19 cellular contexts compared by ENCODE assay signal in the genomic region with DNA sequence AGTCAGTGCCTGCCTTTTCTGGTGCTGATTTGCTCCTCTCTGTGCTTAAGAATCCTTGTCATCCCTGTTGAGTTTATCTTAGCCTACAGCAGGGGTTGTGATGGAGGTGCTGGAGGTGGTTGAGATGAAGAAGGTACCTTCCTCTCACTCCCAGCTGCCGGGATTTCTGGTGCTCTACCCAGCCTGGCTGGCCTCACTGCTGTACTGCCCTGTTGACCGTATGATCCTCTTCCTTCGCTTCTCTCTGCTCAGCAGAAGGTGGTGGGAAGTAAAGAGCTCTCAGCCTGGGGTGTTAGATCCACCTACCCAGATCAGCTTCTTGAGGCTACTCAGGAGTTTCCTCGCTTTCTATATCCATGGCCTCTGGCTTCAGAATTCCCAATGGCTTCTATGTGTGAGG.
DNase-seq lines count a peak whose midpoint lies in the region; ATAC-seq, FAIRE-seq and TF ChIP-seq lines count a peak whose summit lies in the region.
"Had no signal": no experiment of that assay in that cellular context is flagged by ENCODE, and none has a peak within 500 bp of the region (broad histone marks: within the 10 kb centered on the region; RNA-seq: fewer than 3 reads in every experiment).

No MANE protein-coding gene starts in this region.

- no peaks in the 10 kb centered on the region for H3K27me3 ChIP-seq in H1 (replicated peaks in 1 of 4; ENCODE audit: control insufficient read depth in 3 of 4, extremely low read depth in 1 of 4, insufficient read depth in 3 of 4, low read length in 3 of 4)
- H3K27me3 ChIP-seq: BLaER1 had no signal

- H3K23me2 ChIP-seq in H1 (ENCODE audit: low read depth, low read length): no peaks in the 10 kb centered on the region

- CTCF ChIA-PET in H1 (lab: Charles Lee; ENCODE audit: partially characterized antibody): no interaction called here

- H2AFZ ChIP-seq in H1 (ENCODE audit: low read length): peak overlapping the region; percentile 77; the same call in 1 of the 2 replicates

- H4K8ac ChIP-seq in H1 (ENCODE audit: extremely low read depth, insufficient read depth, low read length): no peak overlapping the region

- H4K20me1 ChIP-seq in H1 (replicated peaks in 1 of 2; ENCODE audit: control insufficient read depth in 1 of 2, insufficient read depth in 2 of 2, low read length in 2 of 2): no peaks in the 10 kb centered on the region
- H4K20me1 ChIP-seq: BLaER1 had no signal

- H3K4me1 ChIP-seq in H1 (replicated peaks in 1 of 4; ENCODE audit: control insufficient read depth in 3 of 4, insufficient read depth in 4 of 4, low read length in 3 of 4): no peaks in the 10 kb centered on the region

- no peak for ATAC-seq in GM21447 (IDR thresholded peaks at IDR 0.05; ENCODE audit: unreplicated experiment)
- ATAC-seq: HCT116 had no signal

- H3K14ac ChIP-seq in H1 (ENCODE audit: insufficient read length): no peak overlapping the region

- no peak overlapping the region; the same call in 1 of the 2 replicates for H2AK5ac ChIP-seq in H1 (ENCODE audit: low read depth, low read length)

- no peak overlapping the region for H3K4me3 ChIP-seq in H1 (ENCODE audit: extremely low read depth in 1 of 4, insufficient read depth in 2 of 4, low read depth in 3 of 4, low read length in 4 of 4)
- H3K4me3 ChIP-seq: BLaER1 had no signal

- H3K4me2 ChIP-seq in H1 (ENCODE audit: insufficient read depth in 1 of 2, low read depth in 2 of 2, low read length in 2 of 2): no peak overlapping the region
- H3K4me2 ChIP-seq: BLaER1 had no signal

- no peak overlapping the region for H2BK5ac ChIP-seq in H1 (ENCODE audit: low read depth, low read length)

- no peak overlapping the region for H2BK20ac ChIP-seq in H1 (ENCODE audit: low read length)

- H3K23ac ChIP-seq in H1 (ENCODE audit: insufficient read length): no peak overlapping the region

- no peak overlapping the region for H2BK12ac ChIP-seq in H1 (ENCODE audit: low read depth, low read length)

- no peaks in the 10 kb centered on the region for H3K9me3 ChIP-seq in H1 (ENCODE audit: insufficient read depth in 2 of 2, low read depth in 1 of 2, low read length in 1 of 2)
- H3K9me3 ChIP-seq: BLaER1 had no signal

- H3K4ac ChIP-seq in H1 (replicated peaks; ENCODE audit: insufficient read length, low read depth, low read length): no peak overlapping the region

- FAIRE-seq in H1 (lab: Jason Lieb, UNC): no peak
- FAIRE-seq: GM12892, HTR-8/SVneo had no signal

- H3K79me1 ChIP-seq in H1 (ENCODE audit: low read depth, low read length): no peaks in the 10 kb centered on the region

- no peak overlapping the region for H2BK120ac ChIP-seq in H1 (replicated peaks; ENCODE audit: low read depth, low read length)

- POLR2A ChIA-PET in H1 (lab: Charles Lee; ENCODE audit: partially characterized antibody): no interaction called here

- no peak overlapping the region for H3K56ac ChIP-seq in H1 (replicated peaks; ENCODE audit: insufficient read length, low read depth, low read length)

- no peak overlapping the region for H3K27ac ChIP-seq in H1 (ENCODE audit: low read depth, low read length)
- H3K27ac ChIP-seq: BLaER1 had no signal

- no peak for TF ChIP-seq POLR2A in H1 (IDR thresholded peaks at IDR 0.05; ENCODE audit: control extremely low read depth in 1 of 2, low read depth in 2 of 2, low read length in 2 of 2)

- TF ChIP-seq EP300 in H1 (IDR thresholded peaks at IDR 0.05; ENCODE audit: borderline replicate concordance in 1 of 2, low read depth in 2 of 2, low read length in 2 of 2): no peak

- no peaks in the 10 kb centered on the region for H3K79me2 ChIP-seq in H1 (ENCODE audit: control insufficient read depth in 1 of 2, insufficient read depth in 2 of 2, low read length in 2 of 2)

- no peak overlapping the region for H3K18ac ChIP-seq in H1 (ENCODE audit: extremely low read depth, low read length)

- DNase-seq in activated effector memory CD4-positive, alpha-beta T cell treated with anti-CD3 and anti-CD28 coated beads, Interleukin-2, amount 50 U/mL, for 16 hours: peak; percentile 27
- DNase-seq in activated effector memory CD4-positive, alpha-beta T cell treated with Interleukin-2 at 50 U/mL for 16 hours: no peak
- DNase-seq in H1 (ENCODE audit: low read depth in 1 of 2, low spot score in 2 of 2) (no peak), mesenteric fat pad (ENCODE audit: low spot score) (peak; percentile 55), cerebellar nuclear complex (lab: John Stamatoyannopoulos, UW) (no peak), NCI-H1930 (lab: John Stamatoyannopoulos, UW) (no peak)
- no peak for DNase-seq in stimulated activated naive CD4-positive, alpha-beta T cell treated with Interleukin-2 at 50 U/mL for 16 hours (lab: John Stamatoyannopoulos, UW)
- DNase-seq: 8988T; CD4-positive, alpha-beta memory T cell; DMS153; DMS79; GDM1; HFFc6; IMR-90 had no signal

- no peak for TF ChIP-seq RAD21 in H1 (IDR thresholded peaks at IDR 0.05 in 1 of 2, conservative IDR thresholded peaks at IDR 0.05 in 1 of 2; ENCODE audit: low read depth in 2 of 2, low read length in 2 of 2)

- H4K5ac ChIP-seq in H1 (ENCODE audit: insufficient read length, low read depth, low read length): no peak overlapping the region

- H2BK15ac ChIP-seq in H1 (ENCODE audit: low read length): 0 out of 2 replicates have a peak overlapping the region, but pooled peaks have one; percentile 54

- H3K9ac ChIP-seq in H1 (replicated peaks in 1 of 4; ENCODE audit: extremely low read depth in 1 of 4, low read depth in 3 of 4, low read length in 3 of 4): no peak overlapping the region
- H3K9ac ChIP-seq: BLaER1 had no signal

- 76% methylated on average over 4 of the region's 4 CpGs; no CpG with 5 or more reads in 1 of the 2 experiments for WGBS in H1 (ENCODE audit: extremely low coverage in 1 of 2, insufficient coverage in 1 of 2, insufficient read length in 1 of 2, insufficient replicate concordance in 2 of 2, low coverage in 1 of 2, low lambda C conversion rate in 2 of 2, missing lambda C conversion rate in 1 of 2), 2 experiments

- H4K91ac ChIP-seq in H1 (replicated peaks; ENCODE audit: insufficient read length, low read length): no peak overlapping the region

- H3K36me3 ChIP-seq in H1 (ENCODE audit: control insufficient read depth in 2 of 4, insufficient read depth in 4 of 4, low read length in 3 of 4): no peaks in the 10 kb centered on the region
- H3K36me3 ChIP-seq: BLaER1 had no signal

- no peak for TF ChIP-seq CTCF in H1 (IDR thresholded peaks at IDR 0.05; ENCODE audit: control extremely low read depth in 1 of 3, insufficient read depth in 1 of 3, low read depth in 1 of 3, low read length in 3 of 3)

TF ChIP-seq in H1, 55 proteins besides CTCF, POLR2A, EP300 and RAD21 (continues in another document):
- TF ChIP-seq RXRA (IDR thresholded peaks at IDR 0.05; ENCODE audit: insufficient read depth, low read depth, low read length): no peak
- no peak for TF ChIP-seq SAP30 (IDR thresholded peaks at IDR 0.05; ENCODE audit: insufficient read depth, insufficient replicate concordance, low read length)
- no peak for TF ChIP-seq MAFK (IDR thresholded peaks at IDR 0.05; ENCODE audit: low read depth, low read length)
- TF ChIP-seq POLR2AphosphoS5 (IDR thresholded peaks at IDR 0.05; ENCODE audit: low read depth, low read length): no peak
- TF ChIP-seq CBX8 (IDR thresholded peaks at IDR 0.05; ENCODE audit: borderline replicate concordance, low read depth, low read length): no peak

Comparison
In these comparisons a context has a peak if more than half of its experiments do, and no peak if none do; other contexts are left out.
1. DNase-seq: peak in activated effector memory CD4-positive, alpha-beta T cell treated with anti-CD3 and anti-CD28 coated beads, Interleukin-2, amount 50 U/mL, for 16 hours (single experiment) and mesenteric fat pad (single experiment); none in activated effector memory CD4-positive, alpha-beta T cell treated with Interleukin-2 at 50 U/mL for 16 hours (single experiment), H1 (0 of 2), cerebellar nuclear complex (0 of 2), NCI-H1930 (0 of 2) and stimulated activated naive CD4-positive, alpha-beta T cell treated with Interleukin-2 at 50 U/mL for 16 hours (single experiment).